In genomic region chr1:205813755-205814058, GRCh38 we compare ENCODE assay signal across 8 cellular contexts. TPM values are rescaled to one million over a fixed set of nuclear protein-coding genes. Genes with fewer than 3 reads are reported as not detected.
DNase-seq lines count a peak whose midpoint lies in the region; ATAC-seq and TF ChIP-seq lines count a peak whose summit lies in the region.

No MANE protein-coding gene starts in this region.

- peak overlapping the region; percentile 71 for H3K4me2 ChIP-seq in trophoblast cell (ENCODE audit: low read length)

- H3K36me3 ChIP-seq in SK-N-MC (ENCODE audit: insufficient read depth, low read length): no peaks in the 10 kb centered on the region
- H3K36me3 ChIP-seq in trophoblast cell (ENCODE audit: control insufficient read depth in 1 of 2, insufficient read depth in 2 of 2, low read length in 2 of 2): peaks cover 6% of the 10 kb centered on the region in 2 experiments

- H3K9ac ChIP-seq in SK-N-MC (ENCODE audit: insufficient read length) (peak overlapping the region; percentile 64), trophoblast cell (ENCODE audit: low read length) (peak overlapping the region; percentile 75)

- peak overlapping the region; percentile 0 for H3K18ac ChIP-seq in trophoblast cell (ENCODE audit: low read length)

- no peaks in the 10 kb centered on the region for H3K27me3 ChIP-seq in trophoblast cell (ENCODE audit: insufficient read depth, low read length)

- no peak overlapping the region for H3K23ac ChIP-seq in trophoblast cell (ENCODE audit: low read length)

- peaks cover 5 to 15% of the 10 kb centered on the region in 2 experiments for H3K4me1 ChIP-seq in trophoblast cell (ENCODE audit: control insufficient read depth in 1 of 2, insufficient read depth in 2 of 2, low read length in 2 of 2)

- H2BK5ac ChIP-seq in trophoblast cell (ENCODE audit: low read depth, low read length, poor library complexity): no peak overlapping the region

- H2BK120ac ChIP-seq in trophoblast cell (ENCODE audit: insufficient read depth, low read length, poor library complexity): no peak overlapping the region

- H3K4me3 ChIP-seq in SK-N-MC: peak overlapping the region; percentile 92
- peak overlapping the region; percentile 93 for H3K4me3 ChIP-seq in trophoblast cell (ENCODE audit: low read depth, low read length)

- ATAC-seq in GM19455 (IDR thresholded peaks at IDR 0.05; ENCODE audit: unreplicated experiment): peak; percentile 10

- peak overlapping the region; percentile 5 for H3K14ac ChIP-seq in trophoblast cell (ENCODE audit: low read length)

- H3K9me3 ChIP-seq in SK-N-MC (ENCODE audit: low read depth, low read length) (no peaks in the 10 kb centered on the region), trophoblast cell (ENCODE audit: insufficient read depth, low read depth, low read length) (no peaks in the 10 kb centered on the region)

- no peak overlapping the region for H2BK12ac ChIP-seq in trophoblast cell (ENCODE audit: low read length)

- peak overlapping the region; percentile 78 for H2AFZ ChIP-seq in trophoblast cell (ENCODE audit: insufficient read depth, low read length, poor library complexity)

- no peak for TF ChIP-seq CTCF in GM10266 (IDR thresholded peaks at IDR 0.05; ENCODE audit: control insufficient read depth, insufficient read depth, low read depth, missing control alignments)

- no peak overlapping the region for H3K4ac ChIP-seq in trophoblast cell (ENCODE audit: low read depth, low read length)

- WGBS in trophoblast cell (ENCODE audit: extremely low coverage, insufficient coverage, insufficient read length): no CpG with 5 or more reads among the region's 14 CpGs

- H4K12ac ChIP-seq in trophoblast cell (ENCODE audit: low read depth, low read length): no peak overlapping the region

- no peak overlapping the region for H2AK5ac ChIP-seq in trophoblast cell (ENCODE audit: low read length)

- peaks cover 9% of the 10 kb centered on the region for H3K79me1 ChIP-seq in trophoblast cell (ENCODE audit: low read length)

- no peak overlapping the region for H4K91ac ChIP-seq in trophoblast cell (ENCODE audit: low read depth, low read length)

- H4K8ac ChIP-seq in trophoblast cell (ENCODE audit: low read depth, low read length): peak overlapping the region; percentile 1

- H3K27ac ChIP-seq in SK-N-MC (no peak overlapping the region), epithelial cell of prostate (peak overlapping the region; percentile 51), trophoblast cell (ENCODE audit: low read depth, low read length) (peak overlapping the region; percentile 11)

- DNase-seq in SK-N-MC (ENCODE audit: low read depth, low spot score): no peak
- DNase-seq in epithelial cell of prostate (ENCODE audit: low read depth, low spot score): no peak
- no peak for DNase-seq in trophoblast cell
- no peak for DNase-seq in GM10266 (ENCODE audit: extremely low spot score)
- DNase-seq in DMS53 (lab: John Stamatoyannopoulos, UW): no peak
- DNase-seq in RPMI8226: no peak
- no peak for DNase-seq in DMS79 (lab: John Stamatoyannopoulos, UW)

- peaks cover 5% of the 10 kb centered on the region for H3K79me2 ChIP-seq in trophoblast cell (ENCODE audit: control insufficient read depth, insufficient read depth, low read length, poor library complexity)

RNA-seq across cellular contexts. Expression of gene SLC41A1, which starts 0.7 kb away (rescaled TPM):
- 13.0 and 13.7 TPM in 2 replicates for polyA plus RNA-seq in trophoblast cell (2013)

RNA-seq across cellular contexts. Expression of gene PM20D1, which starts 36.2 kb away (rescaled TPM):
- not detected in 2 replicates for polyA plus RNA-seq in trophoblast cell (2013)

RNA-seq across cellular contexts. Expression of gene RAB29, which starts 38.4 kb away (rescaled TPM):
- 1.4 and 1.6 TPM in 2 replicates for polyA plus RNA-seq in trophoblast cell (2013)
